ENCODE assay signal across 19 cellular contexts in genomic region chr3:26915208-26915607, GRCh38.
"Had no signal": no experiment of that assay in that cellular context is flagged by ENCODE, and none has a peak within 500 bp of the region (broad histone marks: within the 10 kb centered on the region; RNA-seq: fewer than 3 reads in every experiment).

No MANE protein-coding gene starts in this region.

- DNase-seq: effector CD4-positive, alpha-beta T cell; endodermal cell; erythroblast; foreskin keratinocyte; immature natural killer cell; left ventricle myocardium inferior; lower lobe of right lung; nucleus accumbens; ovary; sigmoid colon; stimulated activated CD4-positive, alpha-beta T cell treated with anti-CD3 and anti-CD28 coated beads, Interleukin-2, amount 100 ng/mL, for 24 hours; stimulated activated CD4-positive, alpha-beta T cell treated with anti-CD3 and anti-CD28 coated beads, Interleukin-4, amount 100 ng/mL, for 4 hours; stimulated activated naive B cell treated with anti-CD40 and anti-IgM and Interleukin-4, amounts not matched to agents 10 μg/mL and 1 μg/mL and 100 μg/mL, for 72 hours; stimulated activated naive CD8-positive, alpha-beta T cell treated with anti-CD3 and anti-CD28 coated beads, Interleukin-15, amount 100 ng/mL, for 72 hours; transverse colon had no signal

- H3K27ac Mint-ChIP-seq: immature natural killer cell; memory B cell; mesothelial cell of epicardium; natural killer cell treated with Interleukin-12 subunit alpha and Interleukin-12 subunit beta and Interleukin-15 and Interleukin-18, amount 100 ng/mL, for 72 hours; stimulated activated naive B cell treated with anti-CD40 and anti-IgM and Interleukin-4, amounts not matched to agents 10 μg/mL and 1 μg/mL and 100 μg/mL, for 72 hours; stimulated activated naive CD8-positive, alpha-beta T cell treated with anti-CD3 and anti-CD28 coated beads, Interleukin-15, amount 100 ng/mL, for 72 hours had no signal

- H3K9me3 Mint-ChIP-seq: mesothelial cell of epicardium had no signal

- H3K36me3 Mint-ChIP-seq: immature natural killer cell; memory B cell; mesothelial cell of epicardium; neural progenitor cell; stimulated activated naive B cell treated with anti-CD40 and anti-IgM and Interleukin-4, amounts not matched to agents 10 μg/mL and 1 μg/mL and 100 μg/mL, for 72 hours had no signal

- H3K27me3 Mint-ChIP-seq: memory B cell; natural killer cell treated with Interleukin-12 subunit alpha and Interleukin-12 subunit beta and Interleukin-15 and Interleukin-18, amount 100 ng/mL, for 72 hours; stimulated activated naive B cell treated with anti-CD40 and anti-IgM and Interleukin-4, amounts not matched to agents 10 μg/mL and 1 μg/mL and 100 μg/mL, for 72 hours; stimulated activated naive CD8-positive, alpha-beta T cell treated with anti-CD3 and anti-CD28 coated beads, Interleukin-15, amount 100 ng/mL, for 72 hours had no signal

- H3K4me3 Mint-ChIP-seq: endodermal cell; immature natural killer cell; memory B cell; mesothelial cell of epicardium; natural killer cell treated with Interleukin-12 subunit alpha and Interleukin-12 subunit beta and Interleukin-15 and Interleukin-18, amount 100 ng/mL, for 72 hours; neural progenitor cell; stimulated activated naive B cell treated with anti-CD40 and anti-IgM and Interleukin-4, amounts not matched to agents 10 μg/mL and 1 μg/mL and 100 μg/mL, for 72 hours; stimulated activated naive CD8-positive, alpha-beta T cell treated with anti-CD3 and anti-CD28 coated beads, Interleukin-15, amount 100 ng/mL, for 72 hours had no signal

- H3K4me1 Mint-ChIP-seq: endodermal cell; immature natural killer cell; memory B cell; mesothelial cell of epicardium; neural progenitor cell; stimulated activated naive B cell treated with anti-CD40 and anti-IgM and Interleukin-4, amounts not matched to agents 10 μg/mL and 1 μg/mL and 100 μg/mL, for 72 hours; stimulated activated naive CD8-positive, alpha-beta T cell treated with anti-CD3 and anti-CD28 coated beads, Interleukin-15, amount 100 ng/mL, for 72 hours had no signal

- ATAC-seq: foreskin keratinocyte; lower lobe of right lung; natural killer cell treated with Interleukin-12 subunit alpha and Interleukin-12 subunit beta and Interleukin-15 and Interleukin-18, amount 100 ng/mL, for 72 hours; stimulated activated naive B cell treated with anti-CD40 and anti-IgM and Interleukin-4, amounts not matched to agents 10 μg/mL and 1 μg/mL and 100 μg/mL, for 72 hours; stimulated activated naive CD8-positive, alpha-beta T cell treated with anti-CD3 and anti-CD28 coated beads, Interleukin-15, amount 100 ng/mL, for 72 hours had no signal
